8 cellular contexts compared by ENCODE assay signal in genomic region chr14:95533391-95533821, GRCh38. TPM values are rescaled to one million over a fixed set of nuclear protein-coding genes. Genes with fewer than 3 reads are reported as not detected.
DNase-seq lines count a peak whose midpoint lies in the region; ATAC-seq and TF ChIP-seq lines count a peak whose summit lies in the region.

No MANE protein-coding gene starts in this region.

- H4K20me1 ChIP-seq in HCT116 (ENCODE audit: insufficient read depth) (peaks cover 6% of the 10 kb centered on the region; the same call in 1 of the 2 replicates), OCI-LY7 (ENCODE audit: insufficient read depth, low read length) (peaks cover 41% of the 10 kb centered on the region)

- RAD21 ChIA-PET in HCT116 (lab: Charles Lee; ENCODE audit: low non-redundant PET in 1 of 2, low total read pairs in 2 of 2, uncharacterized antibody in 2 of 2, unreplicated experiment in 2 of 2), result interaction anchor here (0.8 to 1.9 kb wide), 2 partner anchors 88 to 91 kb away, joined by 3 to 7 read pairs; no protein-coding TSS in a partner anchor

- no peaks in the 10 kb centered on the region for H3K27me3 ChIP-seq in HCT116 (ENCODE audit: insufficient read depth, low read length)
- no peaks in the 10 kb centered on the region for H3K27me3 ChIP-seq in muscle layer of duodenum (ENCODE audit: low read depth, low read length)

- no peak for TF ChIP-seq RAD21 in HCT116 (IDR thresholded peaks at IDR 0.05; ENCODE audit: low read depth)

- peak overlapping the region; percentile 89 for H3K4me3 Mint-ChIP-seq in chondrocyte (ENCODE audit: unreplicated experiment)

- ATAC-seq in HCT116 (no peak), GM21825 (IDR thresholded peaks at IDR 0.05; ENCODE audit: unreplicated experiment) (no peak), HG03520 (IDR thresholded peaks at IDR 0.05; ENCODE audit: unreplicated experiment) (no peak)

- H3K4me1 ChIP-seq in HCT116 (ENCODE audit: control insufficient read depth in 1 of 2, insufficient read depth in 2 of 2, low read length in 2 of 2), result peaks cover 35 to 56% of the 10 kb centered on the region in 2 experiments
- H3K4me1 ChIP-seq in OCI-LY7 (ENCODE audit: insufficient read depth, low read length, poor library complexity, severe bottlenecking), result peaks cover 52% of the 10 kb centered on the region
- peaks cover 16 to 50% of the 10 kb centered on the region in 2 donors for H3K4me1 ChIP-seq in muscle layer of duodenum (ENCODE audit: control insufficient read depth in 1 of 2, insufficient read depth in 2 of 2, low read length in 2 of 2)

- intact Hi-C loops in HCT116 (cut with micrococcal nuclease) (loop anchor here (10.0 kb wide), 1 partner anchor 379 kb away; the partner anchor contains the start of gene DICER1), OCI-LY7 (cut with micrococcal nuclease; ENCODE audit: unreplicated experiment) (loop anchor here (5.0 to 10.0 kb wide), 3 partner anchors 206 to 971 kb away; partner anchors contain the start of genes DICER1 and PAPOLA)

- H3K36me3 ChIP-seq in HCT116 (ENCODE audit: control insufficient read depth in 1 of 2, insufficient read depth in 2 of 2, low read length in 2 of 2), result peaks cover 0 to 3% of the 10 kb centered on the region in 2 experiments; a peak in 2 of 4 replicates
- peaks cover 38% of the 10 kb centered on the region for H3K36me3 ChIP-seq in OCI-LY7 (ENCODE audit: insufficient read depth, low read length)
- H3K36me3 ChIP-seq in muscle layer of duodenum (ENCODE audit: control insufficient read depth in 1 of 2, insufficient read depth in 2 of 2, low read length in 2 of 2), result no peaks in the 10 kb centered on the region

- H3K27me3 Mint-ChIP-seq in chondrocyte (ENCODE audit: low read depth), result no peaks in the 10 kb centered on the region

- peak overlapping the region; percentile 92 for H3K9ac ChIP-seq in HCT116 (ENCODE audit: low read length)

- BruUV-seq in HCT116 (replicated peaks; lab: Mats Ljungman, UMichigan) (no TSS peak), OCI-LY7 (replicated peaks; lab: Mats Ljungman, UMichigan) (no TSS peak)

- POLR2A ChIA-PET in HCT116 (lab: Charles Lee), result no interaction called here
- POLR2A ChIA-PET in OCI-LY7 (lab: Charles Lee), result interaction anchor here (0.6 to 1.5 kb wide), 5 partner anchors 10 to 804 kb away, joined by 3 to 7 read pairs (median 4); no protein-coding TSS in a partner anchor

- TF ChIP-seq CTCF in AG09309 (IDR thresholded peaks at IDR 0.05; ENCODE audit: control insufficient read depth, insufficient read depth, low read depth, low read length, missing control alignments), result no peak
- TF ChIP-seq CTCF in HCT116 (IDR thresholded peaks at IDR 0.05 in 2 of 3, conservative IDR thresholded peaks at IDR 0.05 in 1 of 3; ENCODE audit: borderline replicate concordance in 1 of 3, insufficient read depth in 1 of 3, low read depth in 2 of 3, low read length in 2 of 3), result no peak
- TF ChIP-seq CTCF in OCI-LY7 (conservative IDR thresholded peaks at IDR 0.05; ENCODE audit: low read length), result no peak
- no peak for TF ChIP-seq CTCF in chondrocyte (IDR thresholded peaks at IDR 0.05)

- H3K27ac ChIP-seq in HCT116 (ENCODE audit: low read depth, low read length) (peak overlapping the region; percentile 80), OCI-LY7 (ENCODE audit: low read depth, low read length, poor library complexity, severe bottlenecking) (peak overlapping the region; percentile 80), muscle layer of duodenum (ENCODE audit: low read length) (peak overlapping the region; percentile 70)

- H3K79me2 ChIP-seq in HCT116 (ENCODE audit: insufficient read depth, low read length) (peaks cover 88% of the 10 kb centered on the region), OCI-LY7 (ENCODE audit: insufficient read depth, low read depth, low read length) (peaks cover 80% of the 10 kb centered on the region)

- DNase-seq in AG09309 (ENCODE audit: low read depth) (no peak), HCT116 (ENCODE audit: low read depth, low spot score) (no peak), OCI-LY7 (ENCODE audit: low spot score) (peak; percentile 66), chondrocyte (ENCODE audit: low spot score) (no peak), GM03348 (ENCODE audit: low spot score) (no peak)

- H3K4me1 Mint-ChIP-seq in chondrocyte (ENCODE audit: low read depth), result peaks cover 74% of the 10 kb centered on the region

- H3K36me3 Mint-ChIP-seq in chondrocyte (ENCODE audit: low read depth), result no peaks in the 10 kb centered on the region

- H2AFZ ChIP-seq in HCT116 (ENCODE audit: low read depth, low read length, poor library complexity, severe bottlenecking) (no peak overlapping the region), OCI-LY7 (ENCODE audit: low read length) (no peak overlapping the region)

- no peak for TF ChIP-seq POLR2A in HCT116 (IDR thresholded peaks at IDR 0.05; ENCODE audit: borderline replicate concordance, extremely low read depth, insufficient read depth, insufficient read length)

- no peaks in the 10 kb centered on the region for H3K9me3 Mint-ChIP-seq in chondrocyte (ENCODE audit: low read depth)

- no peaks in the 10 kb centered on the region for H3K9me3 ChIP-seq in HCT116 (ENCODE audit: control insufficient read depth in 1 of 2, insufficient read depth in 1 of 2, low read depth in 1 of 2, low read length in 2 of 2)
- no peaks in the 10 kb centered on the region for H3K9me3 ChIP-seq in OCI-LY7 (ENCODE audit: low read length)
- H3K9me3 ChIP-seq in muscle layer of duodenum (ENCODE audit: control insufficient read depth in 1 of 2, low read length in 2 of 2), result no peaks in the 10 kb centered on the region

- H3K4me3 ChIP-seq in AG09309 (ENCODE audit: control insufficient read depth, low read depth, low read length) (peak overlapping the region; percentile 56), HCT116 (replicated peaks in 1 of 2; ENCODE audit: low read depth in 1 of 2, low read length in 2 of 2) (peak overlapping the region; percentile 89 to 93), OCI-LY7 (ENCODE audit: low read depth, low read length, poor library complexity, severe bottlenecking) (peak overlapping the region; percentile 93), muscle layer of duodenum (ENCODE audit: low read depth in 1 of 2, low read length in 2 of 2) (peak overlapping the region; percentile 83 to 90)

- H3K9me2 ChIP-seq in HCT116 (ENCODE audit: insufficient read depth) (no peaks in the 10 kb centered on the region), OCI-LY7 (ENCODE audit: insufficient read depth, low read length) (no peaks in the 10 kb centered on the region)

- H3K4me2 ChIP-seq in HCT116 (ENCODE audit: low read length) (peak overlapping the region; percentile 76), OCI-LY7 (ENCODE audit: low read length) (peak overlapping the region; percentile 93)

- peak overlapping the region; percentile 93 for H3K27ac Mint-ChIP-seq in chondrocyte (ENCODE audit: unreplicated experiment)

- CTCF ChIA-PET in HCT116 (lab: Charles Lee) (interaction anchor here (1.8 to 2.0 kb wide), 2 partner anchors 9 to 91 kb away, joined by 5 to 6 read pairs; no protein-coding TSS in a partner anchor), OCI-LY7 (lab: Charles Lee; ENCODE audit: unreplicated experiment) (interaction anchor here (1.4 kb wide), 1 partner anchor 81 kb away, joined by 5 read pairs; no protein-coding TSS in a partner anchor)

TF ChIP-seq in HCT116, 20 proteins besides CTCF, POLR2A, EP300 and RAD21:
- TF ChIP-seq SIN3A (IDR thresholded peaks at IDR 0.05; ENCODE audit: low read depth) (no peak), SRF (IDR thresholded peaks at IDR 0.05; ENCODE audit: low read depth) (no peak), EZH2phosphoT487 (IDR thresholded peaks at IDR 0.05; ENCODE audit: borderline replicate concordance) (no peak), CBX3 (IDR thresholded peaks at IDR 0.05; ENCODE audit: low read depth) (no peak), ZBTB33 (IDR thresholded peaks at IDR 0.05; ENCODE audit: extremely low read depth, insufficient replicate concordance, low read length) (no peak)

RNA-seq across cellular contexts. Expression of gene GLRX5, which starts 1.4 kb away (rescaled TPM):
- total RNA-seq in HCT116 (2021; ENCODE audit: unreplicated experiment), result 60.1 TPM
- polyA plus RNA-seq in HCT116 (2012), result 32.1 and 38.1 TPM in 2 replicates
- total RNA-seq in OCI-LY7 (2014; rRNA removed; shearing (Covaris generic)), result 59.6 and 68.2 TPM in 2 replicates
- 78.4 and 82.6 TPM in 2 replicates for total RNA-seq in OCI-LY7 (2022)
- 30.9 to 38.9 TPM (median 33.4 TPM) in 3 replicates for total RNA-seq in chondrocyte

RNA-seq across cellular contexts. Expression of gene SYNE3, which starts 17.0 kb away (rescaled TPM):
- total RNA-seq in HCT116 (2021; ENCODE audit: unreplicated experiment), result 3.6 TPM
- 2.4 and 3.0 TPM in 2 replicates for polyA plus RNA-seq in HCT116 (2012)
- total RNA-seq in OCI-LY7 (2014; rRNA removed; shearing (Covaris generic)), result 0.26 and 0.60 TPM in 2 replicates
- total RNA-seq in OCI-LY7 (2022), result 4.1 and 4.5 TPM in 2 replicates
- total RNA-seq in chondrocyte, result 21.4 to 22.3 TPM (median 22.0 TPM) in 3 replicates
